8 cellular contexts compared by ENCODE assay signal in genomic region chr16:66695474-66695934, GRCh38. TPM values are rescaled to one million over a fixed set of nuclear protein-coding genes. Genes with fewer than 3 reads are reported as not detected.
A peak's percentile ranks its signal among the peaks of the same experiment; 100 is the strongest.
DNase-seq lines count a peak whose midpoint lies in the region; ATAC-seq and TF ChIP-seq lines count a peak whose summit lies in the region.

No MANE protein-coding gene starts in this region.

- H3K27me3 Mint-ChIP-seq in chondrocyte (ENCODE audit: low read depth) = no peaks in the 10 kb centered on the region
- H3K27me3 Mint-ChIP-seq in naive B cell = peaks cover 33 to 49% (median 37%) of the 10 kb centered on the region in 3 donors

- TF ChIP-seq CTCF in NB4 (IDR thresholded peaks at IDR 0.05; ENCODE audit: low read depth, low read length) (no peak), chondrocyte (IDR thresholded peaks at IDR 0.05) (no peak)

- ATAC-seq in naive B cell (ENCODE audit: low read depth in 2 of 2) (no peak), HG02885 (IDR thresholded peaks at IDR 0.05; ENCODE audit: poor library complexity, unreplicated experiment) (no peak)

- H3K9me3 Mint-ChIP-seq in chondrocyte (ENCODE audit: low read depth) = no peaks in the 10 kb centered on the region
- H3K9me3 Mint-ChIP-seq in naive B cell = no peaks in the 10 kb centered on the region

- TF ChIP-seq POLR2A in NB4 (IDR thresholded peaks at IDR 0.05; ENCODE audit: extremely low read depth, insufficient read length) = no peak

- no peak overlapping the region for H3K27ac Mint-ChIP-seq in chondrocyte (ENCODE audit: unreplicated experiment)
- H3K27ac Mint-ChIP-seq in naive B cell = peak overlapping the region in 4 of 6 donors; percentile 49 to 71 (median 62)

- DNase-seq in CD1c-positive myeloid dendritic cell (ENCODE audit: extremely low spot score) (peak; percentile 20), NB4 (ENCODE audit: low read depth) (peak; percentile 75), chondrocyte (ENCODE audit: low spot score) (no peak), naive B cell (no peak), RKO (ENCODE audit: low spot score) (no peak), NCI-H187 (lab: John Stamatoyannopoulos, UW) (no peak), dedifferentiated amniotic fluid mesenchymal stem cell (ENCODE audit: extremely low spot score) (no peak)

- peak overlapping the region; percentile 44 for H3K4me3 ChIP-seq in NB4 (ENCODE audit: low read depth, low read length)

- H3K4me1 Mint-ChIP-seq in chondrocyte (ENCODE audit: low read depth) = peaks cover 17% of the 10 kb centered on the region
- H3K4me1 Mint-ChIP-seq in naive B cell = peaks cover 4 to 20% (median 15%) of the 10 kb centered on the region in 3 donors

- no peaks in the 10 kb centered on the region for H3K36me3 Mint-ChIP-seq in chondrocyte (ENCODE audit: low read depth)
- H3K36me3 Mint-ChIP-seq in naive B cell = no peaks in the 10 kb centered on the region

- peak overlapping the region; percentile 76 for H3K4me3 Mint-ChIP-seq in chondrocyte (ENCODE audit: unreplicated experiment)
- H3K4me3 Mint-ChIP-seq in naive B cell = peak overlapping the region; percentile 74 to 93 (median 86)

RNA-seq across cellular contexts. Expression of gene CMTM4, which starts 1.0 kb away (rescaled TPM):
- 30.1 to 32.5 TPM (median 31.5 TPM) in 3 replicates for total RNA-seq in chondrocyte
- under 1 TPM in 1 of 6 donors, not detected in 5; 0.20 TPM for polyA plus RNA-seq in naive B cell (ENCODE audit: low read depth in 6 of 6)

RNA-seq across cellular contexts. Expression of gene DYNC1LI2, which starts 55.9 kb away (rescaled TPM):
- total RNA-seq in chondrocyte = 144 to 153 TPM (median 147 TPM) in 3 replicates
- 10 to 100 TPM; 10.5 to 33.8 (median 23.4) TPM for polyA plus RNA-seq in naive B cell (ENCODE audit: low read depth in 6 of 6)

Comparison
In these comparisons a context has a peak if more than half of its experiments do, and no peak if none do; other contexts are left out.
1. DNase-seq: peak in CD1c-positive myeloid dendritic cell (single experiment) and NB4 (single experiment); none in chondrocyte (single experiment), naive B cell (single experiment), RKO (single experiment), NCI-H187 (0 of 2) and dedifferentiated amniotic fluid mesenchymal stem cell (single experiment).